ENCODE assay signal across 25 cellular contexts in the genomic region with DNA sequence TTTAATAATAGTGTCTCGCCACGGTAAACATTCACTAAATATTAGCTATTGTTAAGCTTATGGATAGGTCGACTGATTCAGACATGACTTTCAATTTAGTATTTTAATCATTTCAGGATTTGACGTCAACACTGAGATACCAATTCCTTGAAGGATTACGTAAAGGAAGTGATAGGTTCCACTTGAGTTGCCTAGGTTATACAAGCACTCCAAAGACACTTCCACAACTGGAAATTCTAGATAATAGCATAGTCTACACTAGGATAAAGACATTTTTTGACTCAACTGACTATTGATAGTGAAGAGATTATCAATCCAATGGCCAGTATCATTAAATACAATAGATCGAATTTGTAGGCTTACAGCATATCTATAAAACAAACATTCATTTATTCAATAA.
"Had no signal": no experiment of that assay in that cellular context is flagged by ENCODE, and none has a peak within 500 bp of the region (broad histone marks: within the 10 kb centered on the region; RNA-seq: fewer than 3 reads in every experiment).

No MANE protein-coding gene starts in this region.

- DNase-seq: colonic mucosa; cortex of kidney; effector CD8-positive, alpha-beta T cell; effector memory CD8-positive, alpha-beta T cell; endodermal cell; erythroblast; esophagus squamous epithelium; foreskin fibroblast; foreskin melanocyte; gastrocnemius medialis; glutamatergic neuron; head of caudate nucleus; heart right ventricle; hypothalamus; immature natural killer cell; kidney; kidney glomerular epithelial cell; left colon; left ventricle myocardium superior; midbrain had no signal

- H3K27me3 Mint-ChIP-seq: dendritic cell treated with granulocyte-macrophage colony-stimulating factor and Interleukin-4, amounts not matched to agents 40 ng/mL and 50 ng/mL, for 4 days had no signal

- H3K4me1 Mint-ChIP-seq: immature natural killer cell, memory B cell had no signal

- H3K9me3 ChIP-seq: colonic mucosa, esophagus squamous epithelium, gastrocnemius medialis, heart right ventricle had no signal

- H3K27me3 ChIP-seq: colonic mucosa, esophagus squamous epithelium, heart right ventricle had no signal

- H3K4me3 ChIP-seq: colonic mucosa, esophagus squamous epithelium, gastrocnemius medialis, heart right ventricle, lung had no signal

- H3K27ac ChIP-seq: colonic mucosa, epithelial cell of prostate, esophagus squamous epithelium, gastrocnemius medialis, heart right ventricle had no signal

- H3K27ac Mint-ChIP-seq: dendritic cell treated with granulocyte-macrophage colony-stimulating factor and Interleukin-4, amounts not matched to agents 40 ng/mL and 50 ng/mL, for 4 days; effector memory CD8-positive, alpha-beta T cell; endodermal cell; immature natural killer cell; memory B cell had no signal

- H3K36me3 Mint-ChIP-seq: immature natural killer cell, memory B cell had no signal

- H3K4me1 ChIP-seq: colonic mucosa, esophagus squamous epithelium, gastrocnemius medialis had no signal

- H3K4me3 Mint-ChIP-seq: dendritic cell treated with granulocyte-macrophage colony-stimulating factor and Interleukin-4, amounts not matched to agents 40 ng/mL and 50 ng/mL, for 4 days; effector memory CD8-positive, alpha-beta T cell; endodermal cell; immature natural killer cell; memory B cell had no signal

- H3K9me3 Mint-ChIP-seq: dendritic cell treated with granulocyte-macrophage colony-stimulating factor and Interleukin-4, amounts not matched to agents 40 ng/mL and 50 ng/mL, for 4 days; effector memory CD8-positive, alpha-beta T cell; endodermal cell; immature natural killer cell; memory B cell had no signal

- H3K36me3 ChIP-seq: colonic mucosa, esophagus squamous epithelium, gastrocnemius medialis, heart right ventricle had no signal

- ATAC-seq: effector memory CD8-positive, alpha-beta T cell; gastrocnemius medialis; heart right ventricle; left colon; left lobe of liver; left ventricle myocardium superior had no signal
